10 cellular contexts compared by ENCODE assay signal in genomic region chr20:25686081-25687077, GRCh38. TPM values are rescaled to one million over a fixed set of nuclear protein-coding genes. Genes with fewer than 3 reads are reported as not detected.
DNase-seq lines count a peak whose midpoint lies in the region; ATAC-seq and TF ChIP-seq lines count a peak whose summit lies in the region.
"Had no signal": no experiment of that assay in that cellular context is flagged by ENCODE, and none has a peak within 500 bp of the region (broad histone marks: within the 10 kb centered on the region; RNA-seq: fewer than 3 reads in every experiment).

No MANE protein-coding gene starts in this region.

- H3K36me3 Mint-ChIP-seq in activated naive CD4-positive, alpha-beta T cell treated with anti-CD3 and anti-CD28 coated beads, Interleukin-2, amount 10 ng/mL, durations not matched to agents 7 days and 5 days = peaks cover 42% of the 10 kb centered on the region
- peaks cover 16 to 20% of the 10 kb centered on the region in 2 donors for H3K36me3 Mint-ChIP-seq in activated naive CD4-positive, alpha-beta T cell treated with anti-CD3 and anti-CD28 coated beads, Interleukin-2, amount 50 U/mL, for 72 hours
- H3K36me3 Mint-ChIP-seq in stimulated activated memory B cell treated with anti-CD40 and anti-IgM and Interleukin-4, amounts not matched to agents 10 μg/mL and 1 μg/mL and 100 μg/mL, for 72 hours = peaks cover 41% of the 10 kb centered on the region
- H3K36me3 Mint-ChIP-seq in HFFc6 (ENCODE audit: low read depth) = peaks cover 29% of the 10 kb centered on the region

- no peak for ATAC-seq in activated naive CD4-positive, alpha-beta T cell treated with anti-CD3 and anti-CD28 coated beads, Interleukin-2, amount 50 U/mL, for 72 hours
- peak; percentile 14 for ATAC-seq in HG03045 (IDR thresholded peaks at IDR 0.05; ENCODE audit: unreplicated experiment)
- ATAC-seq in stimulated activated memory B cell treated with anti-CD40 and anti-IgM and Interleukin-4, amounts not matched to agents 10 μg/mL and 1 μg/mL and 100 μg/mL, for 72 hours = peak; percentile 37

- H3K27me3 Mint-ChIP-seq in activated naive CD4-positive, alpha-beta T cell treated with anti-CD3 and anti-CD28 coated beads, Interleukin-2, amount 10 ng/mL, durations not matched to agents 7 days and 5 days = no peaks in the 10 kb centered on the region
- no peaks in the 10 kb centered on the region for H3K27me3 Mint-ChIP-seq in stimulated activated memory B cell treated with anti-CD40 and anti-IgM and Interleukin-4, amounts not matched to agents 10 μg/mL and 1 μg/mL and 100 μg/mL, for 72 hours
- no peaks in the 10 kb centered on the region; the same call in 1 of the 2 replicates for H3K27me3 Mint-ChIP-seq in HFFc6 (ENCODE audit: insufficient read depth)

- no peak for TF ChIP-seq CTCF in HFFc6 (IDR thresholded peaks at IDR 0.05)

- H3K9me3 Mint-ChIP-seq in activated naive CD4-positive, alpha-beta T cell treated with anti-CD3 and anti-CD28 coated beads, Interleukin-2, amount 10 ng/mL, durations not matched to agents 7 days and 5 days = no peaks in the 10 kb centered on the region
- no peaks in the 10 kb centered on the region for H3K9me3 Mint-ChIP-seq in activated naive CD4-positive, alpha-beta T cell treated with anti-CD3 and anti-CD28 coated beads, Interleukin-2, amount 50 U/mL, for 72 hours
- peaks cover 3% of the 10 kb centered on the region for H3K9me3 Mint-ChIP-seq in stimulated activated memory B cell treated with anti-CD40 and anti-IgM and Interleukin-4, amounts not matched to agents 10 μg/mL and 1 μg/mL and 100 μg/mL, for 72 hours
- H3K9me3 Mint-ChIP-seq in HFFc6 = no peaks in the 10 kb centered on the region

- H3K27ac Mint-ChIP-seq in activated naive CD4-positive, alpha-beta T cell treated with anti-CD3 and anti-CD28 coated beads, Interleukin-2, amount 10 ng/mL, durations not matched to agents 7 days and 5 days = peak overlapping the region; percentile 35
- no peak overlapping the region for H3K27ac Mint-ChIP-seq in activated naive CD4-positive, alpha-beta T cell treated with anti-CD3 and anti-CD28 coated beads, Interleukin-2, amount 50 U/mL, for 72 hours
- H3K27ac Mint-ChIP-seq in stimulated activated memory B cell treated with anti-CD40 and anti-IgM and Interleukin-4, amounts not matched to agents 10 μg/mL and 1 μg/mL and 100 μg/mL, for 72 hours = peak overlapping the region; percentile 67
- no peak overlapping the region for H3K27ac Mint-ChIP-seq in HFFc6

- no peak for DNase-seq in activated naive CD4-positive, alpha-beta T cell treated with anti-CD3 and anti-CD28 coated beads, Interleukin-2, amount 10 ng/mL, durations not matched to agents 7 days and 5 days
- DNase-seq in activated naive CD4-positive, alpha-beta T cell treated with anti-CD3 and anti-CD28 coated beads, Interleukin-2, amount 50 U/mL, for 72 hours (ENCODE audit: low spot score in 2 of 2) = no peak
- DNase-seq in NCI-H69 (lab: John Stamatoyannopoulos, UW) (peak; percentile 88), HFFc6 (no peak), NOMO-1 (lab: John Stamatoyannopoulos, UW; ENCODE audit: unreplicated experiment in 2 of 2) (no peak), NOMO-1 treated with dmso at 0.1 percent for 144 hours (lab: John Stamatoyannopoulos, UW; ENCODE audit: unreplicated experiment) (no peak)
- DNase-seq: NCI-H1417 treated with DMSO at 0.1 percent for 48 hours; stimulated activated CD4-positive, alpha-beta T cell treated with anti-CD3 and anti-CD28 coated beads, Interleukin-4, amount 100 ng/mL, for 24 hours had no signal

- H3K4me3 Mint-ChIP-seq in activated naive CD4-positive, alpha-beta T cell treated with anti-CD3 and anti-CD28 coated beads, Interleukin-2, amount 10 ng/mL, durations not matched to agents 7 days and 5 days = no peak overlapping the region
- no peak overlapping the region for H3K4me3 Mint-ChIP-seq in stimulated activated memory B cell treated with anti-CD40 and anti-IgM and Interleukin-4, amounts not matched to agents 10 μg/mL and 1 μg/mL and 100 μg/mL, for 72 hours
- no peak overlapping the region for H3K4me3 Mint-ChIP-seq in HFFc6

- peaks cover 9% of the 10 kb centered on the region for H3K4me1 Mint-ChIP-seq in activated naive CD4-positive, alpha-beta T cell treated with anti-CD3 and anti-CD28 coated beads, Interleukin-2, amount 10 ng/mL, durations not matched to agents 7 days and 5 days
- peaks cover 30% of the 10 kb centered on the region for H3K4me1 Mint-ChIP-seq in stimulated activated memory B cell treated with anti-CD40 and anti-IgM and Interleukin-4, amounts not matched to agents 10 μg/mL and 1 μg/mL and 100 μg/mL, for 72 hours
- peaks cover 14% of the 10 kb centered on the region for H3K4me1 Mint-ChIP-seq in HFFc6 (ENCODE audit: low read depth)

- CTCF ChIA-PET in activated naive CD4-positive, alpha-beta T cell treated with anti-CD3 and anti-CD28 coated beads, Interleukin-2, amount 10 ng/mL, durations not matched to agents 7 days and 5 days (lab: Charles Lee) = no interaction called here

RNA-seq across cellular contexts. Expression of gene ZNF337, which starts 10.3 kb away (rescaled TPM):
- 10 to 100 TPM; 14.3 to 17.2 TPM for total RNA-seq in activated naive CD4-positive, alpha-beta T cell treated with anti-CD3 and anti-CD28 coated beads, Interleukin-2, amount 50 U/mL, for 72 hours
- 10 to 100 TPM in 2 of 6 experiments, 1 to 10 TPM in 4; 8.2 to 11.3 (median 9.2) TPM for total RNA-seq in HFFc6 (2021; fragmentation: NEBNext Ultra II Directional; extraction: Animal tissue kit (Norgen Biotek cat#: 25700))

Comparison
In these comparisons a context has a peak if more than half of its experiments do, and no peak if none do; other contexts are left out.
1. H3K27ac Mint-ChIP-seq: peak in activated naive CD4-positive, alpha-beta T cell treated with anti-CD3 and anti-CD28 coated beads, Interleukin-2, amount 10 ng/mL, durations not matched to agents 7 days and 5 days (single experiment) and stimulated activated memory B cell treated with anti-CD40 and anti-IgM and Interleukin-4, amounts not matched to agents 10 μg/mL and 1 μg/mL and 100 μg/mL, for 72 hours (single experiment); none in activated naive CD4-positive, alpha-beta T cell treated with anti-CD3 and anti-CD28 coated beads, Interleukin-2, amount 50 U/mL, for 72 hours (0 of 2) and HFFc6 (single experiment).
2. ATAC-seq: peak in HG03045 (single experiment) and stimulated activated memory B cell treated with anti-CD40 and anti-IgM and Interleukin-4, amounts not matched to agents 10 μg/mL and 1 μg/mL and 100 μg/mL, for 72 hours (single experiment); none in activated naive CD4-positive, alpha-beta T cell treated with anti-CD3 and anti-CD28 coated beads, Interleukin-2, amount 50 U/mL, for 72 hours (0 of 2).